ENCODE assay signal across 7 cellular contexts in genomic region chr7:28409716-28410627, GRCh38. TPM values are rescaled to one million over a fixed set of nuclear protein-coding genes. Genes with fewer than 3 reads are reported as not detected.
A peak's percentile ranks its signal among the peaks of the same experiment; 100 is the strongest.
DNase-seq lines count a peak whose midpoint lies in the region; ATAC-seq and TF ChIP-seq lines count a peak whose summit lies in the region.

No MANE protein-coding gene starts in this region.

- H3K36me3 ChIP-seq in Loucy (ENCODE audit: insufficient read depth, low read length) = no peaks in the 10 kb centered on the region

- no peak for ATAC-seq in GM21576 (IDR thresholded peaks at IDR 0.05; ENCODE audit: unreplicated experiment)

- CTCF ChIA-PET in MCF 10A (lab: Yijun Ruan, JAX) = interaction anchor here (0.6 to 0.8 kb wide), 2 partner anchors 112 to 320 kb away, joined by 3 to 5 read pairs; no protein-coding TSS in a partner anchor

- H3F3A ChIP-seq in Loucy (ENCODE audit: low read depth) = 0 out of 2 replicates have a peak, but pooled peaks cover 4% of the 10 kb centered on the region

- H3K4me3 Mint-ChIP-seq in MCF 10A (ENCODE audit: unreplicated experiment) = peak overlapping the region; percentile 79

- H3K79me2 ChIP-seq in Loucy (ENCODE audit: insufficient read depth, low read length) = no peaks in the 10 kb centered on the region

- BruUV-seq in MCF 10A (replicated peaks; lab: Mats Ljungman, UMichigan) = no TSS peak

- H3K9me3 ChIP-seq in Loucy (ENCODE audit: insufficient read depth, low read depth, low read length) = no peaks in the 10 kb centered on the region

- H3K4me1 Mint-ChIP-seq in MCF 10A (ENCODE audit: insufficient read depth, unreplicated experiment) = peaks cover 35% of the 10 kb centered on the region

- H3K4me3 ChIP-seq in Loucy (ENCODE audit: low read length, poor library complexity, severe bottlenecking) = peak overlapping the region; percentile 74

- H3K27me3 ChIP-seq in Loucy (ENCODE audit: insufficient read depth, low read length, poor library complexity, severe bottlenecking) = peaks cover 18% of the 10 kb centered on the region

- peaks cover 13% of the 10 kb centered on the region for H3K27me3 Mint-ChIP-seq in MCF 10A (ENCODE audit: insufficient read depth, unreplicated experiment)

- peak overlapping the region; percentile 93 for H2AFZ ChIP-seq in Loucy (ENCODE audit: low read length)

- H3K9ac ChIP-seq in Loucy (ENCODE audit: low read depth, low read length, poor library complexity, severe bottlenecking) = peak overlapping the region; percentile 34

- TF ChIP-seq CTCF in GM13977 (IDR thresholded peaks at IDR 0.05; ENCODE audit: extremely low read depth, insufficient read depth, missing control alignments) (no peak), Loucy (conservative IDR thresholded peaks at IDR 0.05; ENCODE audit: low read length) (no peak), MCF 10A (IDR thresholded peaks at IDR 0.05; ENCODE audit: unreplicated experiment) (no peak)

- peak; percentile 38 for DNase-seq in GM13977 (ENCODE audit: low spot score)
- DNase-seq in MCF 10A (ENCODE audit: unreplicated experiment) = peak; percentile 42
- DNase-seq in iris pigment epithelial cell (ENCODE audit: low read depth) = peak; percentile 46
- DNase-seq in stimulated activated CD8-positive, alpha-beta memory T cell treated with anti-CD3 and anti-CD28 coated beads, Interleukin-4, amount 100 ng/mL, for 48 hours = peak; percentile 26
- DNase-seq in AML-193 (lab: John Stamatoyannopoulos, UW) = no peak

- no peaks in the 10 kb centered on the region for H3K36me3 Mint-ChIP-seq in MCF 10A (ENCODE audit: insufficient read depth, unreplicated experiment)

- H3K4me1 ChIP-seq in Loucy (ENCODE audit: insufficient read depth, low read length, poor library complexity, severe bottlenecking) = peaks cover 23% of the 10 kb centered on the region

- H3K27ac Mint-ChIP-seq in MCF 10A (ENCODE audit: low read depth, unreplicated experiment) = peak overlapping the region; percentile 90

- peak overlapping the region; percentile 99 for H3K4me2 ChIP-seq in Loucy (ENCODE audit: low read depth, low read length, poor library complexity, severe bottlenecking)

- H4K20me1 ChIP-seq in Loucy (ENCODE audit: insufficient read depth, low read length, poor library complexity, severe bottlenecking) = no peaks in the 10 kb centered on the region

- intact Hi-C loops in MCF 10A (cut with micrococcal nuclease) = loop anchor here (5.0 kb wide), 4 partner anchors 113 to 447 kb away; no protein-coding TSS in a partner anchor

- in situ Hi-C loops in GM13977 (cut with MboI; ENCODE audit: low pct_unique_long_range_greater_than_20kb, low sequenced_read_pairs, unreplicated experiment) = no loop called here

- H3K9me2 ChIP-seq in Loucy (replicated peaks; ENCODE audit: low read depth, low read length) = no peaks in the 10 kb centered on the region

- H3K9me3 Mint-ChIP-seq in MCF 10A (ENCODE audit: unreplicated experiment) = no peaks in the 10 kb centered on the region

- POLR2A ChIA-PET in MCF 10A (lab: Yijun Ruan, JAX) = interaction anchor here (0.6 kb wide), 1 partner anchor 9 kb away, joined by 3 read pairs; no protein-coding TSS in a partner anchor

RNA-seq across cellular contexts. Expression of gene CREB5, which starts 2.3 kb away (rescaled TPM):
- total RNA-seq in MCF 10A (2022) = 30.0 and 40.5 TPM in 2 replicates

Comparison
In these comparisons a context has a peak if more than half of its experiments do, and no peak if none do; other contexts are left out.
1. DNase-seq: peak in GM13977 (single experiment), MCF 10A (single experiment), iris pigment epithelial cell (single experiment) and stimulated activated CD8-positive, alpha-beta memory T cell treated with anti-CD3 and anti-CD28 coated beads, Interleukin-4, amount 100 ng/mL, for 48 hours (single experiment); none in AML-193 (0 of 2).